Comparison of ENCODE assay signal across 19 cellular contexts in the genomic region with DNA sequence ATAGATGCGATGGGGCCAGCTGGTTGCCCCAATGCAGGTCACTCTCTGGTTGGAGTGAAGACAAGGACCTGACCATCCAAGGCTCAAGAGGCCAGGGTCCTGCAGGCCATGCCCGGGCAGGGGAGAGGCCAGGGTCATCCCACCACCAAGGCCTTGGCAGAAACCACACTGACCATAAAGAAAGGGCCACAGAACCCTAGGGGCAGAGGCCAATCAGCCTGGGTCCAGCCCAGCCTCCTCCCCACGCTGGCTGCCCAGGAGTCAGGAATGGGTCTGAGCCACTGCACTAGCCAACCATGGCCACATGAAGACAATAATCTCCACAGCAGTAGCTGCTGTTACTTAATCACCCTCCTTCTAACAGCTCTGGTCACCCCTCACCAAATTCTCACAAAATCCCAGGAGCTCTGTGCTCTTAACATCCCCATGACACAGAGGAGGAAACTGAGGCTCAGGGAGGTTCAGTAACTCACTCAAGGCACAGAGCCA. TPM values are rescaled to one million over a fixed set of nuclear protein-coding genes. Genes with fewer than 3 reads are reported as not detected.
A peak's percentile ranks its signal among the peaks of the same experiment; 100 is the strongest.
DNase-seq lines count a peak whose midpoint lies in the region; ATAC-seq, FAIRE-seq and TF ChIP-seq lines count a peak whose summit lies in the region.
"Had no signal": no experiment of that assay in that cellular context is flagged by ENCODE, and none has a peak within 500 bp of the region (broad histone marks: within the 10 kb centered on the region; RNA-seq: fewer than 3 reads in every experiment).

No MANE protein-coding gene starts in this region.

- no peak overlapping the region for H3K56ac ChIP-seq in H1 (replicated peaks; ENCODE audit: insufficient read length, low read depth, low read length)

- peak overlapping the region; percentile 4; the same call in 1 of the 2 replicates for H2BK15ac ChIP-seq in H1 (ENCODE audit: low read length)

- H3F3A ChIP-seq in neural progenitor cell (ENCODE audit: low read depth), result peaks cover 7% of the 10 kb centered on the region

- H3K36me3 ChIP-seq in left ventricle myocardium inferior (no peaks in the 10 kb centered on the region), H1 (ENCODE audit: control insufficient read depth in 2 of 4, insufficient read depth in 4 of 4, low read length in 3 of 4) (no peaks in the 10 kb centered on the region), neural progenitor cell (no peaks in the 10 kb centered on the region), upper lobe of right lung (no peaks in the 10 kb centered on the region)
- H3K36me3 ChIP-seq: esophagus squamous epithelium, tibial nerve had no signal

- no peak overlapping the region for H4K91ac ChIP-seq in H1 (replicated peaks; ENCODE audit: insufficient read length, low read length)

- H2AFZ ChIP-seq in H1 (ENCODE audit: low read length), result no peak overlapping the region
- no peak overlapping the region for H2AFZ ChIP-seq in neural progenitor cell (replicated peaks)

- H3K14ac ChIP-seq in H1 (ENCODE audit: insufficient read length), result no peak overlapping the region

- TF ChIP-seq RAD21 in H1 (IDR thresholded peaks at IDR 0.05 in 1 of 2, conservative IDR thresholded peaks at IDR 0.05 in 1 of 2; ENCODE audit: low read depth in 2 of 2, low read length in 2 of 2), result no peak

- no peak overlapping the region for H2BK120ac ChIP-seq in H1 (replicated peaks; ENCODE audit: low read depth, low read length)

- no peak overlapping the region; the same call in 1 of the 2 replicates for H3K18ac ChIP-seq in H1 (ENCODE audit: extremely low read depth, low read length)

- TF ChIP-seq EP300 in H1 (IDR thresholded peaks at IDR 0.05; ENCODE audit: borderline replicate concordance in 1 of 2, low read depth in 2 of 2, low read length in 2 of 2), result no peak

- peaks cover 96% of the 10 kb centered on the region for H3K4me1 ChIP-seq in left ventricle myocardium inferior
- H3K4me1 ChIP-seq in H1 (replicated peaks in 1 of 4; ENCODE audit: control insufficient read depth in 3 of 4, insufficient read depth in 4 of 4, low read length in 3 of 4), result peaks cover 0 to 45% (median 32%) of the 10 kb centered on the region in 4 experiments; a peak in 6 of 7 replicates
- peaks cover 26% of the 10 kb centered on the region for H3K4me1 ChIP-seq in neural progenitor cell
- peaks cover 68% of the 10 kb centered on the region for H3K4me1 ChIP-seq in upper lobe of right lung

- H3K27ac ChIP-seq in left ventricle myocardium inferior (replicated peaks) (peak overlapping the region; percentile 98), H1 (ENCODE audit: low read depth, low read length) (no peak overlapping the region), neural progenitor cell (no peak overlapping the region), upper lobe of right lung (peak overlapping the region; percentile 11)

- no peaks in the 10 kb centered on the region for H3K27me3 ChIP-seq in left ventricle myocardium inferior (ENCODE audit: low read depth)
- H3K27me3 ChIP-seq in H1 (replicated peaks in 1 of 4; ENCODE audit: control insufficient read depth in 3 of 4, extremely low read depth in 1 of 4, insufficient read depth in 3 of 4, low read length in 3 of 4), result no peaks in the 10 kb centered on the region
- no peaks in the 10 kb centered on the region for H3K27me3 ChIP-seq in neural progenitor cell
- H3K27me3 ChIP-seq in upper lobe of right lung, result peaks cover 4% of the 10 kb centered on the region
- H3K27me3 ChIP-seq: tibial nerve had no signal

- H3K79me2 ChIP-seq in H1 (ENCODE audit: control insufficient read depth in 1 of 2, insufficient read depth in 2 of 2, low read length in 2 of 2) (peaks cover 0 to 83% of the 10 kb centered on the region in 2 experiments; a peak in 2 of 4 replicates), neural progenitor cell (ENCODE audit: low read depth) (peaks cover 86% of the 10 kb centered on the region)

- peaks cover 11% of the 10 kb centered on the region for H3K27me3 Mint-ChIP-seq in neural progenitor cell (ENCODE audit: insufficient read depth, low read depth)

- no peak overlapping the region for H4K8ac ChIP-seq in H1 (ENCODE audit: extremely low read depth, insufficient read depth, low read length)

- peaks cover 15 to 38% of the 10 kb centered on the region in 2 experiments for H4K20me1 ChIP-seq in H1 (replicated peaks in 1 of 2; ENCODE audit: control insufficient read depth in 1 of 2, insufficient read depth in 2 of 2, low read length in 2 of 2)
- H4K20me1 ChIP-seq in neural progenitor cell (ENCODE audit: low read depth), result peaks cover 87% of the 10 kb centered on the region

- no peak overlapping the region for H2BK20ac ChIP-seq in H1 (ENCODE audit: low read length)

- H2BK12ac ChIP-seq in H1 (ENCODE audit: low read depth, low read length), result peak overlapping the region; percentile 60; the same call in 1 of the 2 replicates

- H3K23me2 ChIP-seq in H1 (ENCODE audit: low read depth, low read length), result peaks cover 11% of the 10 kb centered on the region; the same call in 1 of the 2 replicates

- peak overlapping the region in 1 of 2 experiments; percentile 32; a peak in 1 of 4 replicates for H3K4me2 ChIP-seq in H1 (ENCODE audit: insufficient read depth in 1 of 2, low read depth in 2 of 2, low read length in 2 of 2)
- no peak overlapping the region for H3K4me2 ChIP-seq in neural progenitor cell

- DNase-seq in left ventricle myocardium inferior (no peak), cardiac septum (ENCODE audit: low spot score) (no peak), H1 (ENCODE audit: low read depth in 1 of 2, low spot score in 2 of 2) (peak in 1 of 2 experiments; percentile 46), neural progenitor cell (ENCODE audit: low spot score) (no peak), upper lobe of right lung (no peak), RKO (ENCODE audit: low spot score) (no peak), SIG-M5 (lab: John Stamatoyannopoulos, UW) (no peak)
- DNase-seq: activated CD8-positive, alpha-beta T cell treated with anti-CD3 and anti-CD28 coated beads for 36 hours; activated naive CD8-positive, alpha-beta T cell treated with anti-CD3 and anti-CD28 coated beads, Interleukin-2, amount 50 U/mL, for 24 hours; CD4-positive, CD25-positive, alpha-beta regulatory T cell; DND-41; esophagus squamous epithelium; MM.1S; NCI-H1930 had no signal

- no peak for ATAC-seq in upper lobe of right lung
- no peak for ATAC-seq in GM19324 (IDR thresholded peaks at IDR 0.05; ENCODE audit: low FRiP score, unreplicated experiment)
- ATAC-seq: activated CD8-positive, alpha-beta T cell treated with anti-CD3 and anti-CD28 coated beads for 36 hours; activated naive CD8-positive, alpha-beta T cell treated with anti-CD3 and anti-CD28 coated beads, Interleukin-2, amount 50 U/mL, for 24 hours; Panc1 had no signal

- H3K4me3 ChIP-seq in left ventricle myocardium inferior (no peak overlapping the region), H1 (ENCODE audit: extremely low read depth in 1 of 4, insufficient read depth in 2 of 4, low read depth in 3 of 4, low read length in 4 of 4) (no peak overlapping the region), neural progenitor cell (no peak overlapping the region), upper lobe of right lung (no peak overlapping the region)
- H3K4me3 ChIP-seq: tibial nerve had no signal

- no peak overlapping the region for H3K23ac ChIP-seq in H1 (ENCODE audit: insufficient read length)

- no peak overlapping the region for H3K9ac ChIP-seq in H1 (replicated peaks in 1 of 4; ENCODE audit: extremely low read depth in 1 of 4, low read depth in 3 of 4, low read length in 3 of 4)
- no peak overlapping the region for H3K9ac ChIP-seq in neural progenitor cell

- H3K27ac Mint-ChIP-seq in neural progenitor cell, result peak overlapping the region; percentile 46
- H3K27ac Mint-ChIP-seq: activated CD8-positive, alpha-beta T cell treated with anti-CD3 and anti-CD28 coated beads for 36 hours; activated naive CD8-positive, alpha-beta T cell treated with anti-CD3 and anti-CD28 coated beads, Interleukin-2, amount 50 U/mL, for 24 hours; CD4-positive, CD25-positive, alpha-beta regulatory T cell had no signal

- 91% methylated on average over 3 of the region's 3 CpGs; no CpG with 5 or more reads in 1 of the 2 experiments for WGBS in H1 (ENCODE audit: extremely low coverage in 1 of 2, insufficient coverage in 1 of 2, insufficient read length in 1 of 2, insufficient replicate concordance in 2 of 2, low coverage in 1 of 2, low lambda C conversion rate in 2 of 2, missing lambda C conversion rate in 1 of 2), 2 experiments

- no peak for FAIRE-seq in H1 (lab: Jason Lieb, UNC)
- FAIRE-seq: A204.1, colon had no signal

- peak overlapping the region; percentile 21 for H3K4me3 Mint-ChIP-seq in neural progenitor cell
- H3K4me3 Mint-ChIP-seq: activated CD8-positive, alpha-beta T cell treated with anti-CD3 and anti-CD28 coated beads for 36 hours; activated naive CD8-positive, alpha-beta T cell treated with anti-CD3 and anti-CD28 coated beads, Interleukin-2, amount 50 U/mL, for 24 hours had no signal

- no peak for TF ChIP-seq POLR2A in H1 (IDR thresholded peaks at IDR 0.05; ENCODE audit: control extremely low read depth in 1 of 2, low read depth in 2 of 2, low read length in 2 of 2)

- no peak overlapping the region for H4K5ac ChIP-seq in H1 (ENCODE audit: insufficient read length, low read depth, low read length)

- intact Hi-C loops in left ventricle myocardium inferior (cut with micrococcal nuclease) (no loop called here), cardiac septum (cut with DNase I) (no loop called here), upper lobe of right lung (cut with DNase I) (no loop called here)

- H3K4ac ChIP-seq in H1 (replicated peaks; ENCODE audit: insufficient read length, low read depth, low read length), result no peak overlapping the region

- CTCF ChIA-PET in H1 (lab: Charles Lee; ENCODE audit: partially characterized antibody), result interaction anchor here (0.6 to 1.8 kb wide), 4 partner anchors 22 to 62 kb away, joined by 3 to 13 read pairs (median 6); no protein-coding TSS in a partner anchor

- POLR2A ChIA-PET in H1 (lab: Charles Lee; ENCODE audit: partially characterized antibody), result interaction anchor here (1.1 to 9.2 kb wide), 4 partner anchors 9 to 35 kb away, joined by 3 to 158 read pairs (median 9); partner anchors contain the start of gene BCAR1

- peaks cover 35% of the 10 kb centered on the region for H3K79me1 ChIP-seq in H1 (ENCODE audit: low read depth, low read length)

- H3K36me3 Mint-ChIP-seq in neural progenitor cell, result peaks cover 8% of the 10 kb centered on the region
- H3K36me3 Mint-ChIP-seq: CD4-positive, CD25-positive, alpha-beta regulatory T cell had no signal

- no peaks in the 10 kb centered on the region for H3K9me3 Mint-ChIP-seq in neural progenitor cell
- H3K9me3 Mint-ChIP-seq: activated CD8-positive, alpha-beta T cell treated with anti-CD3 and anti-CD28 coated beads for 36 hours; activated naive CD8-positive, alpha-beta T cell treated with anti-CD3 and anti-CD28 coated beads, Interleukin-2, amount 50 U/mL, for 24 hours had no signal

- peaks cover 68% of the 10 kb centered on the region for H3K4me1 Mint-ChIP-seq in neural progenitor cell

- TF ChIP-seq CTCF in left ventricle myocardium inferior (IDR thresholded peaks at IDR 0.05; ENCODE audit: borderline replicate concordance), result no peak
- TF ChIP-seq CTCF in H1 (IDR thresholded peaks at IDR 0.05; ENCODE audit: control extremely low read depth in 1 of 3, insufficient read depth in 1 of 3, low read depth in 1 of 3, low read length in 3 of 3), result no peak
- no peak for TF ChIP-seq CTCF in neural progenitor cell (IDR thresholded peaks at IDR 0.05)
- TF ChIP-seq CTCF in upper lobe of right lung (IDR thresholded peaks at IDR 0.05), result no peak

- H2BK5ac ChIP-seq in H1 (ENCODE audit: low read depth, low read length), result peak overlapping the region; percentile 78; the same call in 1 of the 2 replicates

- H3K9me3 ChIP-seq in left ventricle myocardium inferior (replicated peaks) (no peaks in the 10 kb centered on the region), H1 (ENCODE audit: insufficient read depth in 2 of 2, low read depth in 1 of 2, low read length in 1 of 2) (no peaks in the 10 kb centered on the region), neural progenitor cell (ENCODE audit: low read depth) (no peaks in the 10 kb centered on the region), upper lobe of right lung (no peaks in the 10 kb centered on the region)
- H3K9me3 ChIP-seq: esophagus squamous epithelium, tibial nerve had no signal

- peak overlapping the region; percentile 29; the same call in 1 of the 2 replicates for H2AK5ac ChIP-seq in H1 (ENCODE audit: low read depth, low read length)

RNA-seq across cellular contexts. Expression of gene BCAR1, which starts 10.2 kb away (rescaled TPM):
- total RNA-seq in left ventricle myocardium inferior, result 82.8 TPM
- total RNA-seq in cardiac septum, result 80.3 TPM
- total RNA-seq in H1 (2021; fragmentation: NEBNext Ultra II Directional; extraction: Animal tissue kit (Norgen Biotek cat#: 25700)), result 103 and 105 TPM in 2 replicates
- 59.8 and 93.8 TPM in 2 replicates for polyA plus RNA-seq in H1 (2011; rRNA removed)
- polyA plus RNA-seq in H1 (2011; cell fraction: cytosol; rRNA removed), result 51.9 TPM
- polyA plus RNA-seq in H1 (2011; cell fraction: nucleus; rRNA removed), result 130 TPM
- polyA plus RNA-seq in H1 (2012, experiment 1 of 2), result 42.6 to 68.8 TPM (median 64.7 TPM) in 4 replicates
- polyA plus RNA-seq in H1 (2012, experiment 2 of 2), result 54.8 TPM
- polyA plus RNA-seq in H1 (2013, experiment 1 of 2), result 83.5 TPM
- 83.4 TPM for polyA plus RNA-seq in H1 (2013, experiment 2 of 2)
- polyA minus RNA-seq in H1 (2011; rRNA and poly(A)+ RNA removed), result 19.1 and 21.8 TPM in 2 replicates
- 43.2 TPM for polyA minus RNA-seq in H1 (2011; cell fraction: cytosol; rRNA and poly(A)+ RNA removed)
- polyA minus RNA-seq in H1 (2011; cell fraction: nucleus; rRNA and poly(A)+ RNA removed), result 75.0 TPM
- 10.9 and 29.1 TPM in 2 replicates for total RNA-seq in neural progenitor cell (ENCODE audit: low replicate concordance)
- 61.7 TPM for total RNA-seq in upper lobe of right lung

RNA-seq across cellular contexts. Expression of gene CTRB1, which starts 42.8 kb away (rescaled TPM):
- not detected for total RNA-seq in left ventricle myocardium inferior
- not detected for total RNA-seq in cardiac septum
- not detected in 2 replicates for total RNA-seq in H1 (2021; fragmentation: NEBNext Ultra II Directional; extraction: Animal tissue kit (Norgen Biotek cat#: 25700))
- not detected in 2 replicates for polyA plus RNA-seq in H1 (2011; rRNA removed)
- not detected for polyA plus RNA-seq in H1 (2011; cell fraction: cytosol; rRNA removed)
- not detected for polyA plus RNA-seq in H1 (2011; cell fraction: nucleus; rRNA removed)
- not detected in 4 replicates for polyA plus RNA-seq in H1 (2012, experiment 1 of 2)
- polyA plus RNA-seq in H1 (2012, experiment 2 of 2), result not detected
- polyA plus RNA-seq in H1 (2013, experiment 1 of 2), result not detected
- polyA plus RNA-seq in H1 (2013, experiment 2 of 2), result not detected
- polyA minus RNA-seq in H1 (2011; rRNA and poly(A)+ RNA removed), result not detected in 2 replicates
- not detected for polyA minus RNA-seq in H1 (2011; cell fraction: cytosol; rRNA and poly(A)+ RNA removed)
- not detected for polyA minus RNA-seq in H1 (2011; cell fraction: nucleus; rRNA and poly(A)+ RNA removed)
- not detected in 2 replicates for total RNA-seq in neural progenitor cell (ENCODE audit: low replicate concordance)
- not detected for total RNA-seq in upper lobe of right lung
- total RNA-seq: activated CD8-positive, alpha-beta T cell treated with anti-CD3 and anti-CD28 coated beads for 36 hours; CD4-positive, CD25-positive, alpha-beta regulatory T cell; esophagus squamous epithelium had no signal
- polyA plus RNA-seq: CD4-positive, CD25-positive, alpha-beta regulatory T cell had no signal

RNA-seq across cellular contexts. Expression of gene CTRB2, which starts 54.7 kb away (rescaled TPM):
- total RNA-seq in left ventricle myocardium inferior, result not detected
- total RNA-seq in cardiac septum, result not detected
- total RNA-seq in H1 (2021; fragmentation: NEBNext Ultra II Directional; extraction: Animal tissue kit (Norgen Biotek cat#: 25700)), result not detected in 2 replicates
- polyA plus RNA-seq in H1 (2011; rRNA removed), result not detected in 2 replicates
- not detected for polyA plus RNA-seq in H1 (2011; cell fraction: cytosol; rRNA removed)
- polyA plus RNA-seq in H1 (2011; cell fraction: nucleus; rRNA removed), result not detected
- not detected in 4 replicates for polyA plus RNA-seq in H1 (2012, experiment 1 of 2)
- not detected for polyA plus RNA-seq in H1 (2012, experiment 2 of 2)
- polyA plus RNA-seq in H1 (2013, experiment 1 of 2), result not detected
- not detected for polyA plus RNA-seq in H1 (2013, experiment 2 of 2)
- polyA minus RNA-seq in H1 (2011; rRNA and poly(A)+ RNA removed), result not detected in 2 replicates
- not detected for polyA minus RNA-seq in H1 (2011; cell fraction: cytosol; rRNA and poly(A)+ RNA removed)
- not detected for polyA minus RNA-seq in H1 (2011; cell fraction: nucleus; rRNA and poly(A)+ RNA removed)
- total RNA-seq in neural progenitor cell (ENCODE audit: low replicate concordance), result not detected in 2 replicates
- total RNA-seq in upper lobe of right lung, result 0.78 TPM
- total RNA-seq: activated CD8-positive, alpha-beta T cell treated with anti-CD3 and anti-CD28 coated beads for 36 hours; CD4-positive, CD25-positive, alpha-beta regulatory T cell; esophagus squamous epithelium had no signal
- polyA plus RNA-seq: CD4-positive, CD25-positive, alpha-beta regulatory T cell had no signal

Comparison
In these comparisons a context has a peak if more than half of its experiments do, and no peak if none do; other contexts are left out.
1. H3K27ac ChIP-seq: peak in left ventricle myocardium inferior (single experiment) and upper lobe of right lung (single experiment); none in H1 (single experiment) and neural progenitor cell (single experiment).